17 cellular contexts compared by ENCODE assay signal in the genomic region with DNA sequence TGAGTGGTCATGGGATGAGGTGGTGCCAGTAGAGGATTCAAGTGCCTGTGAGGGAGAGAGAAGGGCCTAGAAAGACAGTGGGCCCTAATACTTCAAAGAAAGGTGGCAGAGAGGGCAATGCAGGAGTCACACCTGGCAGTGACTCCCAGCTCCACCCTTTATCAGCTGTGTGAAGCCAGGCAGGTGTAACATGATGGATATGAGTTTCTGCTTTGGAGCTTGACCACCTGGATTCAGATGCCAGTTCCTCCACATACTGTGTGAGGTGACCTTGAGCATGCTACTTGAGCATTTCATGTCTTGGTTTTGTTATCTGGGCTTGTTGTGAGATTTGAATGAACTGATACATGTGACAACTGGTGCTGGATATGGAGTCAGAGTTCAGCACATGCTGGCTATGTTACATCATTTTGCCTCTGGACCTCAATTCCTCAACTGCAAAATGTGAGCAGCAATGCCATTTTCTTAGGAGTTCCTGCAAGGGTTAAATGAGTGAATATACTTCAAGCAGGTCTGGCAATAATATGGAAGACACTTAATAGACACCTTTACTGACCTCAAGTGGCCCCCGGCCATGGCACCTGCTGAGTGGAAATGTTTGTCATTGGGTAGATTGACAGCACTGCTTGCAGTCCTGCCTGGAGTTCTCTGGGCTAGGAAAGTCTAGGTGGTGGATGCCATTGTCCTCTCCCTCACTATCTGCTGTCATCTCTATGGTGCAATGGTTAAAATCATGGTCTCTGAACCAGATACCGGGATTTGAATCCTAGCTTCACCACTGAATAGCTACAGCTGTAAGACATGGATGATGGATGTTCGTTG.
DNase-seq lines count a peak whose midpoint lies in the region; ATAC-seq and TF ChIP-seq lines count a peak whose summit lies in the region.
"Had no signal": no experiment of that assay in that cellular context is flagged by ENCODE, and none has a peak within 500 bp of the region (broad histone marks: within the 10 kb centered on the region; RNA-seq: fewer than 3 reads in every experiment).

No MANE protein-coding gene starts in this region.

- no peak for DNase-seq in MCF 10A (ENCODE audit: unreplicated experiment)
- no peak for DNase-seq in breast epithelium (ENCODE audit: low spot score in 2 of 2)
- DNase-seq in RWPE2 (ENCODE audit: low spot score) = no peak
- DNase-seq in effector memory CD8-positive, alpha-beta T cell = no peak
- no peak for DNase-seq in smooth muscle cell (lab: John Stamatoyannopoulos, UW; ENCODE audit: unreplicated experiment)
- no peak for DNase-seq in glomerular visceral epithelial cell (ENCODE audit: extremely low spot score)
- no peak for DNase-seq in NCI-H1048 (lab: John Stamatoyannopoulos, UW)
- DNase-seq: activated T-cell treated with anti-CD3 and anti-CD28 coated beads, Interleukin-2, amount 50 U/mL, for 4 hours; HCEC 1CT; heart right ventricle; NCI-H446 treated with DMSO at 0.1 percent for 48 hours; stimulated activated CD4-positive, alpha-beta T cell treated with anti-CD3 and anti-CD28 coated beads, Interleukin-2, amount 100 ng/mL, for 48 hours; T-helper 9 cell had no signal

- peaks cover 26% of the 10 kb centered on the region for H3F3A ChIP-seq in smooth muscle cell (ENCODE audit: low read depth)

- H3K27me3 Mint-ChIP-seq in MCF 10A (ENCODE audit: insufficient read depth, unreplicated experiment) = no peaks in the 10 kb centered on the region
- H3K27me3 Mint-ChIP-seq in effector memory CD8-positive, alpha-beta T cell = no peaks in the 10 kb centered on the region

- no TSS peak for BruUV-seq in MCF 10A (replicated peaks; lab: Mats Ljungman, UMichigan)

- POLR2A ChIA-PET in MCF 10A (lab: Yijun Ruan, JAX) = interaction anchor here (1.3 to 1.7 kb wide), 4 partner anchors 9 to 20 kb away, joined by 3 to 4 read pairs (median 4); no protein-coding TSS in a partner anchor

- peaks cover 37% of the 10 kb centered on the region for H3K4me1 Mint-ChIP-seq in MCF 10A (ENCODE audit: insufficient read depth, unreplicated experiment)
- H3K4me1 Mint-ChIP-seq in effector memory CD8-positive, alpha-beta T cell (ENCODE audit: low read depth in 2 of 2) = peaks cover 53% of the 10 kb centered on the region in 2 donors

- TF ChIP-seq CTCF in MCF 10A (IDR thresholded peaks at IDR 0.05; ENCODE audit: unreplicated experiment) (no peak), breast epithelium (IDR thresholded peaks at IDR 0.05) (no peak), RWPE2 (IDR thresholded peaks at IDR 0.05; ENCODE audit: poor library complexity, severe bottlenecking) (no peak), smooth muscle cell (IDR thresholded peaks at IDR 0.05; ENCODE audit: borderline replicate concordance, insufficient read depth, poor library complexity, severe bottlenecking) (no peak)

- ATAC-seq in RWPE2 (ENCODE audit: low read depth) = no peak
- ATAC-seq in effector memory CD8-positive, alpha-beta T cell (replicated peaks) = no peak
- ATAC-seq: activated CD4-positive, CD25-positive, alpha-beta regulatory T cell treated with anti-CD3 and anti-CD28 coated beads, Interleukin-2, amount 50 U/mL, for 24 hours; activated T-cell treated with anti-CD3 and anti-CD28 coated beads, Interleukin-2, amount 50 U/mL, for 4 hours had no signal

- no peak overlapping the region for H3K4me2 ChIP-seq in smooth muscle cell

- CTCF ChIA-PET in MCF 10A (lab: Yijun Ruan, JAX) = interaction anchor here (0.5 to 0.9 kb wide), 3 partner anchors 21 to 1391 kb away, joined by 3 read pairs; no protein-coding TSS in a partner anchor

- peak overlapping the region; percentile 46 for H3K27ac Mint-ChIP-seq in MCF 10A (ENCODE audit: low read depth, unreplicated experiment)
- peak overlapping the region; percentile 87 to 98 for H3K27ac Mint-ChIP-seq in effector memory CD8-positive, alpha-beta T cell

- H3K9me3 Mint-ChIP-seq in MCF 10A (ENCODE audit: unreplicated experiment) = no peaks in the 10 kb centered on the region
- no peaks in the 10 kb centered on the region for H3K9me3 Mint-ChIP-seq in effector memory CD8-positive, alpha-beta T cell
- H3K9me3 Mint-ChIP-seq: activated T-cell treated with anti-CD3 and anti-CD28 coated beads, Interleukin-2, amount 50 U/mL, for 4 hours had no signal

- H3K27me3 ChIP-seq in breast epithelium = no peaks in the 10 kb centered on the region
- H3K27me3 ChIP-seq in RWPE2 (ENCODE audit: insufficient read depth, poor library complexity, severe bottlenecking) = no peaks in the 10 kb centered on the region
- H3K27me3 ChIP-seq in smooth muscle cell (ENCODE audit: low read depth) = no peaks in the 10 kb centered on the region
- H3K27me3 ChIP-seq: heart right ventricle had no signal

- H3K9me3 ChIP-seq in breast epithelium (no peaks in the 10 kb centered on the region), RWPE2 (ENCODE audit: severe bottlenecking) (no peaks in the 10 kb centered on the region), smooth muscle cell (replicated peaks; ENCODE audit: low read depth) (no peaks in the 10 kb centered on the region)
- H3K9me3 ChIP-seq: heart right ventricle had no signal

- intact Hi-C loops in MCF 10A (cut with micrococcal nuclease) = no loop called here
- intact Hi-C loops in breast epithelium (cut with DNase I; ENCODE audit: low total_unique reads) = no loop called here

- no peak overlapping the region for H3K9ac ChIP-seq in smooth muscle cell (ENCODE audit: low read depth)
- H3K9ac ChIP-seq: parathyroid adenoma had no signal

- no peak overlapping the region for H3K4me3 ChIP-seq in breast epithelium
- no peak overlapping the region for H3K4me3 ChIP-seq in RWPE2 (ENCODE audit: severe bottlenecking)
- no peak overlapping the region for H3K4me3 ChIP-seq in smooth muscle cell
- H3K4me3 ChIP-seq: heart right ventricle, lung had no signal

- H3K36me3 ChIP-seq in breast epithelium (no peaks in the 10 kb centered on the region), RWPE2 (ENCODE audit: low read depth) (peaks cover 63% of the 10 kb centered on the region), smooth muscle cell (ENCODE audit: low read depth) (no peaks in the 10 kb centered on the region)

- H3K4me3 Mint-ChIP-seq in MCF 10A (ENCODE audit: unreplicated experiment) = no peak overlapping the region
- no peak overlapping the region for H3K4me3 Mint-ChIP-seq in effector memory CD8-positive, alpha-beta T cell
- H3K4me3 Mint-ChIP-seq: activated T-cell treated with anti-CD3 and anti-CD28 coated beads, Interleukin-2, amount 50 U/mL, for 4 hours had no signal

- H4K20me1 ChIP-seq in smooth muscle cell (ENCODE audit: low read depth) = no peaks in the 10 kb centered on the region

- H3K36me3 Mint-ChIP-seq in MCF 10A (ENCODE audit: insufficient read depth, unreplicated experiment) = peaks cover 6% of the 10 kb centered on the region
- peaks cover 7% of the 10 kb centered on the region for H3K36me3 Mint-ChIP-seq in effector memory CD8-positive, alpha-beta T cell (ENCODE audit: insufficient read depth)

- WGBS in smooth muscle cell (ENCODE audit: low lambda C conversion rate) = 92% methylated on average over 3 of the region's 3 CpGs

- no peak overlapping the region for H2AFZ ChIP-seq in smooth muscle cell (ENCODE audit: low read depth)
- H2AFZ ChIP-seq: parathyroid adenoma had no signal

- H3K27ac ChIP-seq in breast epithelium (no peak overlapping the region), RWPE2 (ENCODE audit: poor library complexity, severe bottlenecking) (peak overlapping the region; percentile 99), smooth muscle cell (ENCODE audit: low read depth) (peak overlapping the region; percentile 96)
- H3K27ac ChIP-seq: heart right ventricle, HL-60, parathyroid adenoma had no signal

- no peak for TF ChIP-seq POLR2A in breast epithelium (IDR thresholded peaks at IDR 0.05)

- H3K79me2 ChIP-seq in smooth muscle cell (ENCODE audit: low read depth) = peaks cover 75% of the 10 kb centered on the region
- H3K79me2 ChIP-seq: parathyroid adenoma had no signal

- H3K4me1 ChIP-seq in breast epithelium = no peaks in the 10 kb centered on the region
- peaks cover 21% of the 10 kb centered on the region for H3K4me1 ChIP-seq in RWPE2 (ENCODE audit: insufficient read depth, poor library complexity, severe bottlenecking)
- H3K4me1 ChIP-seq in smooth muscle cell (ENCODE audit: low read depth) = peaks cover 24% of the 10 kb centered on the region
- H3K4me1 ChIP-seq: parathyroid adenoma had no signal

Comparison
In these comparisons a context has a peak if more than half of its experiments do, and no peak if none do; other contexts are left out.
1. H3K27ac ChIP-seq: peak in RWPE2 (single experiment) and smooth muscle cell (single experiment); none in breast epithelium (0 of 2).